Comparison of ENCODE assay signal across 20 cellular contexts in genomic region chr5:143337946-143338345, GRCh38.
DNase-seq lines count a peak whose midpoint lies in the region; ATAC-seq and FAIRE-seq lines count a peak whose summit lies in the region.
"Had no signal": no experiment of that assay in that cellular context is flagged by ENCODE, and none has a peak within 500 bp of the region (broad histone marks: within the 10 kb centered on the region; RNA-seq: fewer than 3 reads in every experiment).

No MANE protein-coding gene starts in this region.

- ATAC-seq in GM18867 (IDR thresholded peaks at IDR 0.05; ENCODE audit: unreplicated experiment), result no peak
- ATAC-seq: CD8-positive, alpha-beta T cell; HCT116 had no signal

- FAIRE-seq in islet of Langerhans (lab: Jason Lieb, UNC), result peak; percentile 27
- FAIRE-seq: D721Med, GM12892, GM19239 had no signal

- peak; percentile 11 for DNase-seq in DMS53 (lab: John Stamatoyannopoulos, UW)
- no peak for DNase-seq in DMS53 treated with DMSO at 0.1 percent for 48 hours (lab: John Stamatoyannopoulos, UW; ENCODE audit: unreplicated experiment)
- peak; percentile 36 for DNase-seq in HCEC 1CT
- DNase-seq in NCI-H748 (lab: John Stamatoyannopoulos, UW; ENCODE audit: unreplicated experiment), result peak; percentile 45
- no peak for DNase-seq in activated CD4-positive, alpha-beta T cell treated with anti-CD3 and anti-CD28 coated beads for 1 hour
- DNase-seq in NCI-H345 treated with DMSO at 0.1 percent for 48 hours (lab: John Stamatoyannopoulos, UW; ENCODE audit: unreplicated experiment), result no peak
- DNase-seq: CD8-positive, alpha-beta T cell; DND-41; GDM1; MG63; NCI-H1092; NCI-H1694; NCI-H510A; SIG-M5 had no signal

Comparison
In these comparisons a context has a peak if more than half of its experiments do, and no peak if none do; other contexts are left out.
1. DNase-seq: peak in DMS53 (single experiment), HCEC 1CT (single experiment) and NCI-H748 (single experiment); none in DMS53 treated with DMSO at 0.1 percent for 48 hours (single experiment), activated CD4-positive, alpha-beta T cell treated with anti-CD3 and anti-CD28 coated beads for 1 hour (single experiment) and NCI-H345 treated with DMSO at 0.1 percent for 48 hours (single experiment).